Comparison of ENCODE assay signal across 16 cellular contexts in genomic region chr7:96304573-96304972, GRCh38. TPM values are rescaled to one million over a fixed set of nuclear protein-coding genes. Genes with fewer than 3 reads are reported as not detected.
DNase-seq lines count a peak whose midpoint lies in the region; ATAC-seq and TF ChIP-seq lines count a peak whose summit lies in the region.
"Had no signal": no experiment of that assay in that cellular context is flagged by ENCODE, and none has a peak within 500 bp of the region (broad histone marks: within the 10 kb centered on the region; RNA-seq: fewer than 3 reads in every experiment).

No MANE protein-coding gene starts in this region.

- ATAC-seq in HG02885 (IDR thresholded peaks at IDR 0.05; ENCODE audit: poor library complexity, unreplicated experiment) (no peak), HG02840 (IDR thresholded peaks at IDR 0.05; ENCODE audit: low FRiP score, unreplicated experiment) (no peak), GM19455 (IDR thresholded peaks at IDR 0.05; ENCODE audit: unreplicated experiment) (no peak)
- ATAC-seq: lower lobe of right lung had no signal

- no peaks in the 10 kb centered on the region for H3K27me3 ChIP-seq in osteoblast (ENCODE audit: insufficient read depth, low read length)
- H3K27me3 ChIP-seq: vagina had no signal

- no peak for DNase-seq in activated CD4-positive, alpha-beta T cell treated with anti-CD3 and anti-CD28 coated beads, Interleukin-2, amount 10 ng/mL, durations not matched to agents 24 days and 14 days
- DNase-seq in activated CD4-positive, alpha-beta T cell treated with anti-CD3 and anti-CD28 coated beads, Interleukin-2, amount 50 U/mL, for 1 hour, result no peak
- DNase-seq in HK-2 (ENCODE audit: unreplicated experiment), result peak; percentile 55
- DNase-seq in osteoblast (ENCODE audit: insufficient read length, low spot score, missing footprints), result no peak
- DNase-seq: activated B cell treated with CpG ODN at 0.5 μM for 24 hours; lower lobe of right lung; NCI-H345; stimulated activated naive CD4-positive, alpha-beta T cell treated with Interleukin-2 at 50 U/mL for 16 hours; SW 1271 had no signal

- intact Hi-C loops in activated CD4-positive, alpha-beta T cell treated with anti-CD3 and anti-CD28 coated beads, Interleukin-2, amount 10 ng/mL, durations not matched to agents 24 days and 14 days (cut with micrococcal nuclease), result loop anchor here (1.0 kb wide), 2 partner anchors 16 to 19 kb away; no protein-coding TSS in a partner anchor

- H3K4me1 ChIP-seq in osteoblast (ENCODE audit: insufficient read depth, low read length), result peaks cover 26% of the 10 kb centered on the region

- peaks cover 43% of the 10 kb centered on the region for H3K4me1 Mint-ChIP-seq in activated CD4-positive, alpha-beta T cell treated with anti-CD3 and anti-CD28 coated beads, Interleukin-2, amount 10 ng/mL, durations not matched to agents 24 days and 14 days
- peaks cover 51% of the 10 kb centered on the region for H3K4me1 Mint-ChIP-seq in activated naive CD8-positive, alpha-beta T cell (ENCODE audit: low read depth)

- TF ChIP-seq CTCF in osteoblast (IDR thresholded peaks at IDR 0.05; ENCODE audit: extremely low read depth, low read depth, low read length), result no peak

- no peaks in the 10 kb centered on the region for H3K9me3 ChIP-seq in osteoblast (ENCODE audit: low read depth, low read length)
- H3K9me3 ChIP-seq: lower lobe of right lung, vagina had no signal

- H3K27ac ChIP-seq in osteoblast (ENCODE audit: low read depth, low read length), result no peak overlapping the region
- H3K27ac ChIP-seq: lower lobe of right lung, vagina had no signal

- peak overlapping the region; percentile 14 for H3K4me2 ChIP-seq in osteoblast (ENCODE audit: insufficient read depth, low read length)

- H2AFZ ChIP-seq in osteoblast (ENCODE audit: low read length), result no peak overlapping the region

- peak overlapping the region; percentile 89 for H3K27ac Mint-ChIP-seq in activated CD4-positive, alpha-beta T cell treated with anti-CD3 and anti-CD28 coated beads, Interleukin-2, amount 10 ng/mL, durations not matched to agents 24 days and 14 days
- H3K27ac Mint-ChIP-seq in activated naive CD8-positive, alpha-beta T cell, result peak overlapping the region; percentile 87
- H3K27ac Mint-ChIP-seq: activated B cell treated with CpG ODN at 0.5 μM for 24 hours had no signal

- no peaks in the 10 kb centered on the region for H3K36me3 ChIP-seq in osteoblast (ENCODE audit: insufficient read depth, low read length)
- H3K36me3 ChIP-seq: lower lobe of right lung, vagina had no signal

- H3K79me2 ChIP-seq in osteoblast (ENCODE audit: insufficient read depth, low read length), result peaks cover 73% of the 10 kb centered on the region

- H3K4me3 ChIP-seq in osteoblast (ENCODE audit: insufficient read depth, low read length), result no peak overlapping the region
- H3K4me3 ChIP-seq: lower lobe of right lung, skin epidermis, vagina had no signal

- H3K4me3 Mint-ChIP-seq in activated CD4-positive, alpha-beta T cell treated with anti-CD3 and anti-CD28 coated beads, Interleukin-2, amount 10 ng/mL, durations not matched to agents 24 days and 14 days, result peak overlapping the region; percentile 46
- H3K4me3 Mint-ChIP-seq in activated naive CD8-positive, alpha-beta T cell, result peak overlapping the region; percentile 9
- H3K4me3 Mint-ChIP-seq: activated B cell treated with CpG ODN at 0.5 μM for 24 hours, brain had no signal

- H3K36me3 Mint-ChIP-seq in activated CD4-positive, alpha-beta T cell treated with anti-CD3 and anti-CD28 coated beads, Interleukin-2, amount 10 ng/mL, durations not matched to agents 24 days and 14 days (ENCODE audit: low read depth), result peaks cover 12% of the 10 kb centered on the region
- H3K36me3 Mint-ChIP-seq in activated naive CD8-positive, alpha-beta T cell, result peaks cover 11% of the 10 kb centered on the region

- peaks cover 3% of the 10 kb centered on the region for H3K9me3 Mint-ChIP-seq in activated CD4-positive, alpha-beta T cell treated with anti-CD3 and anti-CD28 coated beads, Interleukin-2, amount 10 ng/mL, durations not matched to agents 24 days and 14 days
- no peaks in the 10 kb centered on the region for H3K9me3 Mint-ChIP-seq in activated naive CD8-positive, alpha-beta T cell (ENCODE audit: low read depth)
- H3K9me3 Mint-ChIP-seq: activated B cell treated with CpG ODN at 0.5 μM for 24 hours had no signal

- peaks cover 57% of the 10 kb centered on the region for H4K20me1 ChIP-seq in osteoblast (ENCODE audit: insufficient read depth, low read length)

- no peaks in the 10 kb centered on the region for H3K27me3 Mint-ChIP-seq in activated CD4-positive, alpha-beta T cell treated with anti-CD3 and anti-CD28 coated beads, Interleukin-2, amount 10 ng/mL, durations not matched to agents 24 days and 14 days
- H3K27me3 Mint-ChIP-seq in activated naive CD8-positive, alpha-beta T cell, result no peaks in the 10 kb centered on the region
- H3K27me3 Mint-ChIP-seq: activated B cell treated with CpG ODN at 0.5 μM for 24 hours, brain had no signal

RNA-seq across cellular contexts. Expression of gene SLC25A13, which starts 17.3 kb away (rescaled TPM):
- 25.8 and 26.3 TPM in 2 replicates for total RNA-seq in activated CD4-positive, alpha-beta T cell treated with anti-CD3 and anti-CD28 coated beads, Interleukin-2, amount 10 ng/mL, durations not matched to agents 24 days and 14 days
- 19.2 and 27.4 TPM in 2 replicates for total RNA-seq in osteoblast
